Comparison of ENCODE assay signal across 1 cellular context in the genomic region with DNA sequence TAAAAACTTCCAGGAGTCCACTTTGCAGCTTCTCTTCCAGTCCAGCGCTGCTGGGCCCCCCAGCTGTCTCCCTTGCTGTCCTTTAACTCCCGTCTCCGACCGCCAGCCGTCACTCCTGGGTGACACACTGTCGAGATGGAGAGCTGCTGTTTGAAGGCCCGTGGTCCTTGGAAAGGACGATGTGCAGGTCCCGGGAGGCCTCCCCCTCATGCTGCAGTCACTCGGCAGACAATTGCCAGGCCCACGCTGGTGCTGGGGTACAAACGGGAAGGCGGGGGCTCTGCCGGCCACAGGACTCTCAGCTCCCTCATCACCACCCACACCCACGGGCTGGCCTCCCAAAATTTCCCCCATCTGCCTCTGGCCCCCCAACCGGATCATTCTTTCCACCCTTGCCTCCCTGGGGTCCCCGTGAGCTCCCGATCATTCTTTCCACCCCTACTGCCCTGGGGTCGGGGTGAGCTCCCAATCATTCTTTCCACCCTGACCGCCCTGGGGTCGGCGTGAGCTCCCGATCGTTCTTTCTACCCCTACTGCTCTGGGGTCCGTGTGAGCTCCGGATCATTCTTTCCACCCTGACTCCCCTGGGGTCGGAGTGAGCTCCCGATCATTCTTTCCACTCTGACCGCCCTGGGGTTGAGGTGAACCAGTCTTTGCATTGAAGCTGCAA.
TF ChIP-seq lines count a peak whose summit lies in the region.

No MANE protein-coding gene starts in this region.

TF ChIP-seq in GM12891, 5 proteins besides CTCF, POLR2A, EP300 and RAD21:
- no peak for TF ChIP-seq SPI1 (IDR thresholded peaks at IDR 0.05; ENCODE audit: low read depth, low read length)
- TF ChIP-seq POU2F2 (IDR thresholded peaks at IDR 0.05; ENCODE audit: low read depth, low read length): no peak
- TF ChIP-seq TAF1 (IDR thresholded peaks at IDR 0.05; ENCODE audit: low read depth, low read length): no peak
- TF ChIP-seq PAX5 (IDR thresholded peaks at IDR 0.05; ENCODE audit: insufficient read depth, low read length, severe bottlenecking): no peak
- TF ChIP-seq POLR2AphosphoS5 (IDR thresholded peaks at IDR 0.05; ENCODE audit: low read depth, low read length): no peak
